In the genomic region with DNA sequence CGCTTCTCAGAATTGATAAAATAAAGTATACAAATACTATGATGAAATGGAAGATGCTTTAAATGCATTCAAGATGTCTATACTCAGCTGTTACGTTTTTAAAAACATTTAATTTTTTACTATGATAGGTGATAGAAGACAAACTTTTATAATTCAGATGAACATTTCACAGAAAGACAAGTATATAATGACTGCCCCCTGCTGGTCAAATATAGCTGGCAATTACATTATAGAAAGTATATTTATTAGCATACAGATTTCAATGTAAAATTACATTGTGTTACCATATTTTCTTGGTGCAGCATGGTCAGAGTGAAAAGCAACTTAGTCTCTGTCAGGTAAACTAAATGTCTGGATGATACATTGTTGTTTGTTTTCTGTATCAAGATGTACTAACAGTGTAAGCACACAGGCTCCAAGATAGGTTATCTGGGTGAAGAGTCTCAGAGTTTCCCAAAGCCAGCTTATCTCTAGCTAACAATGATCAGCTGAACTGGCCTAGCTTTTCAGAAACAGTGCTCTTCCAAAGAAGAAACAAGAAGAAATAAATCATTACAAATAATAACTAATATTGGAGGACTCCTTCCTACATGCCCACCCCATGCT, we compare ENCODE assay signal across 8 cellular contexts. TPM values are rescaled to one million over a fixed set of nuclear protein-coding genes. Genes with fewer than 3 reads are reported as not detected.
A peak's percentile ranks its signal among the peaks of the same experiment; 100 is the strongest.
DNase-seq lines count a peak whose midpoint lies in the region; ATAC-seq, FAIRE-seq and TF ChIP-seq lines count a peak whose summit lies in the region.

No MANE protein-coding gene starts in this region.

- H3K4me2 ChIP-seq in MM.1S (ENCODE audit: low read depth, low read length) (no peak overlapping the region), GM12878 (ENCODE audit: control insufficient read depth, insufficient read depth) (no peak overlapping the region), mesenchymal stem cell (ENCODE audit: low read length, poor library complexity, severe bottlenecking) (no peak overlapping the region)

- RAD21 ChIA-PET in GM12878 (lab: Charles Lee; ENCODE audit: unreplicated experiment) = interaction anchor here (0.8 to 5.3 kb wide), 18 partner anchors 9 to 422 kb away, joined by 3 to 71 read pairs (median 4); a partner anchor contains a TSS

- FAIRE-seq in GM12878 (lab: Jason Lieb, UNC) (peak; percentile 75), H54 (lab: Jason Lieb, UNC) (no peak)

- no peak overlapping the region for H3K4ac ChIP-seq in mesenchymal stem cell (ENCODE audit: low read depth in 1 of 2, low read length in 2 of 2)

- peak; percentile 61 for TF ChIP-seq RAD21 in GM12878 (IDR thresholded peaks at IDR 0.05; ENCODE audit: insufficient read depth, low read depth, low read length)

- no peak overlapping the region for H3K27ac ChIP-seq in MM.1S (ENCODE audit: low read length)
- H3K27ac ChIP-seq in GM12878 (ENCODE audit: control insufficient read depth, insufficient read depth) = no peak overlapping the region
- H3K27ac ChIP-seq in mesenchymal stem cell (ENCODE audit: low read length, poor library complexity, severe bottlenecking) = no peak overlapping the region

- intact Hi-C loops in GM12878 (cut with micrococcal nuclease; ENCODE audit: unreplicated experiment) = loop anchor here (1.0 to 2.0 kb wide), 2 partner anchors 62 to 240 kb away; no protein-coding TSS in a partner anchor

- H3K4me1 ChIP-seq in MM.1S (ENCODE audit: low read length) = no peaks in the 10 kb centered on the region
- no peaks in the 10 kb centered on the region for H3K4me1 ChIP-seq in GM12878 (ENCODE audit: control insufficient read depth, insufficient read depth, low read length)
- H3K4me1 ChIP-seq in mesenchymal stem cell (ENCODE audit: control insufficient read depth, insufficient read depth, low read depth, low read length) = no peaks in the 10 kb centered on the region

- TF ChIP-seq EP300 in GM12878 (IDR thresholded peaks at IDR 0.05; ENCODE audit: borderline replicate concordance in 1 of 2, control insufficient read depth in 1 of 2, low read depth in 2 of 2, low read length in 2 of 2) = no peak

- ATAC-seq in activated T-cell treated with anti-CD3 and anti-CD28 coated beads, Interleukin-2, amount 50 U/mL, for 4 hours = no peak
- ATAC-seq in GM12878 = peak; percentile 51
- no peak for ATAC-seq in GM19455 (IDR thresholded peaks at IDR 0.05; ENCODE audit: unreplicated experiment)
- no peak for ATAC-seq in GM18858 (IDR thresholded peaks at IDR 0.05; ENCODE audit: unreplicated experiment)

- H3K27me3 ChIP-seq in MM.1S (replicated peaks; ENCODE audit: insufficient read depth, low read length) (no peaks in the 10 kb centered on the region), GM12878 (replicated peaks in 1 of 2; ENCODE audit: control insufficient read depth in 2 of 2, insufficient read depth in 2 of 2, low read length in 1 of 2) (no peaks in the 10 kb centered on the region; a peak in 1 of 4 replicates), mesenchymal stem cell (ENCODE audit: control insufficient read depth in 1 of 2, insufficient read depth in 1 of 2, low read length in 2 of 2) (no peaks in the 10 kb centered on the region)

- H3K9me3 Mint-ChIP-seq in activated T-cell treated with anti-CD3 and anti-CD28 coated beads, Interleukin-2, amount 50 U/mL, for 4 hours = no peaks in the 10 kb centered on the region

- H2BK15ac ChIP-seq in mesenchymal stem cell (ENCODE audit: low read depth, poor library complexity, severe bottlenecking) = no peak overlapping the region

- no peak overlapping the region for H4K91ac ChIP-seq in mesenchymal stem cell (ENCODE audit: low read length)

- BruUV-seq in GM12878 (replicated peaks; lab: Mats Ljungman, UMichigan) = no TSS peak

- CTCF ChIA-PET in GM12878 (lab: Yijun Ruan, JAX) = interaction anchor here (0.6 to 7.8 kb wide), 42 partner anchors 9 to 421 kb away, joined by 3 to 163 read pairs (median 6); a partner anchor contains a TSS

- peak; percentile 7 for DNase-seq in activated T-cell treated with anti-CD3 and anti-CD28 coated beads for 4 hours
- DNase-seq in activated T-cell treated with anti-CD3 and anti-CD28 coated beads, Interleukin-2, amount 50 U/mL, for 4 hours = no peak
- DNase-seq in MM.1S = peak; percentile 36
- no peak for DNase-seq in GM12878 (ENCODE audit: low read depth, low spot score)
- peak; percentile 27 for DNase-seq in mesenchymal stem cell
- no peak for DNase-seq in H54 (ENCODE audit: insufficient read length, low spot score)

- H2AFZ ChIP-seq in MM.1S (ENCODE audit: low read length) (no peak overlapping the region), GM12878 (ENCODE audit: control insufficient read depth, low read depth, low read length) (no peak overlapping the region), mesenchymal stem cell (ENCODE audit: low read depth, low read length) (no peak overlapping the region)

- H4K8ac ChIP-seq in mesenchymal stem cell (ENCODE audit: low read length) = no peak overlapping the region

- WGBS in GM12878 (ENCODE audit: insufficient coverage, insufficient replicate concordance, low lambda C conversion rate, missing lambda C conversion rate) = 12% methylated on average over 2 of the region's 2 CpGs
- no CpG with 5 or more reads among the region's 2 CpGs for WGBS in mesenchymal stem cell

- H3K9ac ChIP-seq in MM.1S (ENCODE audit: low read length) (no peak overlapping the region), GM12878 (ENCODE audit: control insufficient read depth, insufficient read depth, low read length) (no peak overlapping the region), mesenchymal stem cell (ENCODE audit: low read length) (no peak overlapping the region)

- H3K4me3 Mint-ChIP-seq in activated T-cell treated with anti-CD3 and anti-CD28 coated beads, Interleukin-2, amount 50 U/mL, for 4 hours = no peak overlapping the region

- H2BK12ac ChIP-seq in mesenchymal stem cell (ENCODE audit: low read length in 2 of 2) = no peak overlapping the region

- no peak overlapping the region for H3K18ac ChIP-seq in mesenchymal stem cell (ENCODE audit: low read depth in 1 of 2, low read length in 2 of 2)

- no peaks in the 10 kb centered on the region for H3K79me1 ChIP-seq in mesenchymal stem cell (replicated peaks; ENCODE audit: low read length, poor library complexity, severe bottlenecking)

- POLR2A ChIA-PET in GM12878 (lab: Charles Lee) = no interaction called here

- no peak overlapping the region for H3K23ac ChIP-seq in mesenchymal stem cell (ENCODE audit: low read length in 2 of 2)

- no peaks in the 10 kb centered on the region for H3F3A ChIP-seq in MM.1S (ENCODE audit: insufficient read depth, low read length)

- H4K20me1 ChIP-seq in MM.1S (ENCODE audit: insufficient read depth, low read length) (no peaks in the 10 kb centered on the region), GM12878 (ENCODE audit: control insufficient read depth, insufficient read depth) (no peaks in the 10 kb centered on the region)

- no peak overlapping the region for H3K14ac ChIP-seq in mesenchymal stem cell (ENCODE audit: low read length in 2 of 2)

- TF ChIP-seq CTCF in MM.1S (IDR thresholded peaks at IDR 0.05; ENCODE audit: low read length) (peak; percentile 56), GM12878 (IDR thresholded peaks at IDR 0.05 in 2 of 3, conservative IDR thresholded peaks at IDR 0.05 in 1 of 3; ENCODE audit: control insufficient read depth in 2 of 3, extremely low read depth in 1 of 3, insufficient read depth in 1 of 3, low read depth in 3 of 3, low read length in 3 of 3) (peak; percentile 34 to 52 (median 45); a peak in 3 of 6 replicates)

- no peaks in the 10 kb centered on the region for H3K36me3 Mint-ChIP-seq in activated T-cell treated with anti-CD3 and anti-CD28 coated beads, Interleukin-2, amount 50 U/mL, for 4 hours (ENCODE audit: insufficient read depth)

- SMC1A ChIA-PET in GM12878 (lab: Charles Lee; ENCODE audit: uncharacterized antibody, unreplicated experiment) = interaction anchor here (0.6 to 7.0 kb wide), 25 partner anchors 9 to 422 kb away, joined by 3 to 124 read pairs (median 5); a partner anchor contains a TSS

- TF ChIP-seq POLR2A in GM12878 (IDR thresholded peaks at IDR 0.05; ENCODE audit: low read depth, low read length) (no peak), H54 (IDR thresholded peaks at IDR 0.05; ENCODE audit: low read depth, low read length) (no peak)

- H3K27me3 Mint-ChIP-seq in activated T-cell treated with anti-CD3 and anti-CD28 coated beads, Interleukin-2, amount 50 U/mL, for 4 hours (ENCODE audit: low read depth) = peaks cover 3% of the 10 kb centered on the region

- in situ Hi-C loops in GM12878 (cut with MboI) = loop anchor here (25.0 kb wide), 1 partner anchor 654 kb away; no protein-coding TSS in a partner anchor

- H3K4me1 Mint-ChIP-seq in activated T-cell treated with anti-CD3 and anti-CD28 coated beads, Interleukin-2, amount 50 U/mL, for 4 hours (ENCODE audit: low read depth) = no peaks in the 10 kb centered on the region

- no peaks in the 10 kb centered on the region for H3K9me3 ChIP-seq in MM.1S (replicated peaks; ENCODE audit: insufficient read depth, low read length)
- H3K9me3 ChIP-seq in GM12878 (replicated peaks; ENCODE audit: control insufficient read depth, insufficient read depth, low read length) = no peaks in the 10 kb centered on the region
- H3K9me3 ChIP-seq in mesenchymal stem cell (ENCODE audit: control insufficient read depth, low read length) = no peaks in the 10 kb centered on the region

- H3K79me2 ChIP-seq in MM.1S (ENCODE audit: low read length) (no peaks in the 10 kb centered on the region), GM12878 (ENCODE audit: control insufficient read depth, insufficient read depth, low read length) (no peaks in the 10 kb centered on the region)

- H2BK120ac ChIP-seq in mesenchymal stem cell (ENCODE audit: low read depth, low read length) = no peak overlapping the region

- H2BK5ac ChIP-seq in mesenchymal stem cell (ENCODE audit: low read depth, low read length, poor library complexity, severe bottlenecking) = no peak overlapping the region

- no peaks in the 10 kb centered on the region for H3K9me2 ChIP-seq in MM.1S (replicated peaks; ENCODE audit: insufficient read depth, low read length)

- H3K36me3 ChIP-seq in MM.1S (replicated peaks; ENCODE audit: insufficient read depth, low read length) (no peaks in the 10 kb centered on the region), GM12878 (ENCODE audit: control insufficient read depth in 2 of 2, insufficient read depth in 2 of 2, low read length in 1 of 2) (no peaks in the 10 kb centered on the region), mesenchymal stem cell (ENCODE audit: control insufficient read depth in 1 of 2, insufficient read depth in 2 of 2, low read depth in 1 of 2, low read length in 2 of 2) (peaks cover 0 to 88% of the 10 kb centered on the region in 2 experiments)

- no peak overlapping the region for H2AK5ac ChIP-seq in mesenchymal stem cell (ENCODE audit: low read length, severe bottlenecking)

- H3K4me3 ChIP-seq in MM.1S (ENCODE audit: low read length) = no peak overlapping the region
- no peak overlapping the region for H3K4me3 ChIP-seq in GM12878
- no peak overlapping the region for H3K4me3 ChIP-seq in mesenchymal stem cell (ENCODE audit: insufficient read depth in 1 of 2, low read depth in 1 of 2, low read length in 2 of 2)

RNA-seq across cellular contexts. Expression of a gene that starts 54.1 kb away (rescaled TPM):
- under 1 TPM in 1 of 3 donors, not detected in 2; 0.13 TPM for total RNA-seq in activated T-cell treated with anti-CD3 and anti-CD28 coated beads, Interleukin-2, amount 50 U/mL, for 4 hours
- 0.34 and 0.42 TPM in 2 replicates for total RNA-seq in GM12878 (2013; cell fraction: nucleolus; rRNA removed)
- total RNA-seq in GM12878 (2014; rRNA removed) = 0.06 TPM in 1 of 2 replicates, not detected in the other
- total RNA-seq in GM12878 (2014; rRNA removed; fragmentation: Illumina TruSeq; extraction: Trizol) = 0.13 and 0.14 TPM in 2 replicates
- total RNA-seq in GM12878 (2021) = 0.18 and 0.29 TPM in 2 replicates
- not detected for polyA plus RNA-seq in GM12878 (2011; ENCODE audit: low read depth)
- 0.16 and 0.29 TPM in 2 replicates for polyA plus RNA-seq in GM12878 (2011; rRNA removed)
- polyA plus RNA-seq in GM12878 (2011; cell fraction: cytosol; rRNA removed) = 0.08 and 0.19 TPM in 2 replicates
- polyA plus RNA-seq in GM12878 (2011; cell fraction: nucleus; rRNA removed) = 0.19 and 0.28 TPM in 2 replicates
- 0.11 TPM in 1 of 2 replicates, not detected in the other for polyA plus RNA-seq in GM12878 (2012)
- polyA plus RNA-seq in GM12878 (2014; fragmentation: Illumina TruSeq; extraction: Trizol) = 0.24 TPM in 2 replicates
- polyA plus RNA-seq in GM12878 (2014; fragmentation: Nextera tagmentation; extraction: Ambion mirVana) = under 1 TPM in 1 of 2 experiments, not detected in 1; 0.05 TPM
- polyA plus RNA-seq in GM12878 (2014; rRNA removed) = 0.24 TPM in 1 of 2 replicates, not detected in the other
- polyA plus RNA-seq in GM12878 (2016; fragmentation: Nextera tagmentation; extraction: Ambion mirVana) = under 1 TPM; 0.23 to 0.79 TPM
- polyA minus RNA-seq in GM12878 (2011; rRNA and poly(A)+ RNA removed) = 0.10 TPM in 1 of 2 replicates, not detected in the other
- not detected in 2 replicates for polyA minus RNA-seq in GM12878 (2011; cell fraction: cytosol; rRNA and poly(A)+ RNA removed)
- polyA minus RNA-seq in GM12878 (2011; cell fraction: nucleus; rRNA and poly(A)+ RNA removed) = not detected in 2 replicates
- polyA plus RNA-seq in mesenchymal stem cell (2013, experiment 1 of 2) = 115 TPM
- 119 TPM for polyA plus RNA-seq in mesenchymal stem cell (2013, experiment 2 of 2)

Comparison
In these comparisons a context has a peak if more than half of its experiments do, and no peak if none do; other contexts are left out.
1. DNase-seq: peak in activated T-cell treated with anti-CD3 and anti-CD28 coated beads for 4 hours (single experiment), MM.1S (single experiment) and mesenchymal stem cell (single experiment); none in activated T-cell treated with anti-CD3 and anti-CD28 coated beads, Interleukin-2, amount 50 U/mL, for 4 hours (single experiment), GM12878 (single experiment) and H54 (single experiment).